ENCODE assay signal across 27 cellular contexts in genomic region chr1:222923506-222923905, GRCh38.
DNase-seq lines count a peak whose midpoint lies in the region; ATAC-seq and TF ChIP-seq lines count a peak whose summit lies in the region.
"Had no signal": no experiment of that assay in that cellular context is flagged by ENCODE, and none has a peak within 500 bp of the region (broad histone marks: within the 10 kb centered on the region; RNA-seq: fewer than 3 reads in every experiment).

No MANE protein-coding gene starts in this region.

- H3K79me2 ChIP-seq in mesendoderm (ENCODE audit: control insufficient read depth, insufficient read depth, low read length) = no peaks in the 10 kb centered on the region

- no peak overlapping the region for H3K4me2 ChIP-seq in mesendoderm (ENCODE audit: low read length)
- H3K4me2 ChIP-seq: KMS-11, PC-9 had no signal

- peak overlapping the region; percentile 10 to 72 (median 64) for H3K27ac ChIP-seq in adrenal gland
- no peak overlapping the region for H3K27ac ChIP-seq in mesendoderm (ENCODE audit: low read depth, low read length)
- H3K27ac ChIP-seq: GM23248, KMS-11, PC-9, SJSA1 had no signal

- H2BK5ac ChIP-seq in mesendoderm (ENCODE audit: low read length) = no peak overlapping the region

- intact Hi-C loops in adrenal gland (cut with DNase I) = no loop called here

- H3K9ac ChIP-seq in mesendoderm (ENCODE audit: low read length) = no peak overlapping the region
- H3K9ac ChIP-seq: GM23248, KMS-11 had no signal

- no peak overlapping the region for H3K56ac ChIP-seq in mesendoderm (ENCODE audit: low read length)

- H3K27me3 ChIP-seq in adrenal gland (no peaks in the 10 kb centered on the region), mesendoderm (ENCODE audit: insufficient read depth, low read length, poor library complexity) (no peaks in the 10 kb centered on the region)
- H3K27me3 ChIP-seq: BE2C, SJSA1 had no signal

- H3K9me3 ChIP-seq in adrenal gland (replicated peaks in 1 of 3) = no peaks in the 10 kb centered on the region
- H3K9me3 ChIP-seq: BE2C, SJSA1 had no signal

- H3K4me1 ChIP-seq in adrenal gland (replicated peaks in 1 of 2) (peaks cover 18 to 30% of the 10 kb centered on the region in 2 donors), mesendoderm (ENCODE audit: control insufficient read depth, low read depth, low read length) (peaks cover 3% of the 10 kb centered on the region)
- H3K4me1 ChIP-seq: BE2C had no signal

- WGBS in adrenal gland, 4 donors = 42 to 49% (median 46%) methylated on average over 3 of the region's 3 CpGs
- no CpG with 5 or more reads among the region's 3 CpGs for WGBS in mesendoderm (ENCODE audit: extremely low coverage, insufficient coverage, low lambda C conversion rate)

- DNase-seq in adrenal gland (no peak), choroid plexus epithelial cell (ENCODE audit: low read depth) (peak; percentile 35), mesendoderm (no peak)
- DNase-seq: BE2C; CD8-positive, alpha-beta memory T cell; DMS 273 treated with DMSO at 0.1 percent for 48 hours; DMS79; EL; GDM1; GM23248; H7; MM.1S; NCI-H1048; NCI-H1417; NCI-H1694; NCI-H2029 treated with DMSO at 0.1 percent for 48 hours; NCI-H526 treated with DMSO at 0.1 percent for 48 hours; PC-9; Right ventricle myocardium superior; RPMI8226 had no signal

- H3K4me3 ChIP-seq in adrenal gland (no peak overlapping the region), choroid plexus epithelial cell (ENCODE audit: low read depth, low read length) (no peak overlapping the region), mesendoderm (ENCODE audit: low read length) (no peak overlapping the region)
- H3K4me3 ChIP-seq: GM12878, GM23248, PC-9, SJSA1 had no signal

- H2BK15ac ChIP-seq in mesendoderm (replicated peaks; ENCODE audit: low read depth) = no peak overlapping the region

- no peak overlapping the region for H4K5ac ChIP-seq in mesendoderm (ENCODE audit: low read length)

- peak overlapping the region; percentile 45 for H2BK120ac ChIP-seq in mesendoderm (ENCODE audit: low read depth, low read length)

- TF ChIP-seq CTCF in adrenal gland (IDR thresholded peaks at IDR 0.05) (peak in 1 of 6 experiments; percentile 24), choroid plexus epithelial cell (conservative IDR thresholded peaks at IDR 0.05; ENCODE audit: low read depth, low read length) (no peak)

- TF ChIP-seq POLR2A in adrenal gland (IDR thresholded peaks at IDR 0.05) = no peak

- ATAC-seq in HG03354 (IDR thresholded peaks at IDR 0.05; ENCODE audit: poor library complexity, severe bottlenecking, unreplicated experiment) (no peak), HG03025 (IDR thresholded peaks at IDR 0.05; ENCODE audit: low FRiP score, unreplicated experiment) (no peak), HG02885 (IDR thresholded peaks at IDR 0.05; ENCODE audit: poor library complexity, unreplicated experiment) (no peak), HG03045 (IDR thresholded peaks at IDR 0.05; ENCODE audit: unreplicated experiment) (no peak)
- ATAC-seq: GM12878 had no signal

- H3K36me3 ChIP-seq in adrenal gland (replicated peaks in 1 of 2) (no peaks in the 10 kb centered on the region), mesendoderm (ENCODE audit: control insufficient read depth, insufficient read depth, low read length) (no peaks in the 10 kb centered on the region)
- H3K36me3 ChIP-seq: BE2C, SJSA1 had no signal

- no peak overlapping the region for H3K18ac ChIP-seq in mesendoderm (ENCODE audit: low read length)

- H4K8ac ChIP-seq in mesendoderm (ENCODE audit: low read depth, low read length) = no peak overlapping the region

- H3K4ac ChIP-seq in mesendoderm (ENCODE audit: low read depth, low read length) = no peak overlapping the region

- no peak overlapping the region for H2AK5ac ChIP-seq in mesendoderm (ENCODE audit: low read length)

- H3K23ac ChIP-seq in mesendoderm (ENCODE audit: low read length) = no peak overlapping the region

- no peaks in the 10 kb centered on the region for H3K79me1 ChIP-seq in mesendoderm (ENCODE audit: low read length)
